17 cellular contexts compared by ENCODE assay signal in genomic region chr5:140142802-140143201, GRCh38. TPM values are rescaled to one million over a fixed set of nuclear protein-coding genes. Genes with fewer than 3 reads are reported as not detected.
DNase-seq lines count a peak whose midpoint lies in the region; ATAC-seq and TF ChIP-seq lines count a peak whose summit lies in the region.
"Had no signal": no experiment of that assay in that cellular context is flagged by ENCODE, and none has a peak within 500 bp of the region (broad histone marks: within the 10 kb centered on the region; RNA-seq: fewer than 3 reads in every experiment).

No MANE protein-coding gene starts in this region.

- peaks cover 14% of the 10 kb centered on the region for H3K4me1 Mint-ChIP-seq in activated CD8-positive, alpha-beta T cell treated with anti-CD3 and anti-CD28 coated beads, Interleukin-2, amount 10 ng/mL, durations not matched to agents 7 days and 5 days (ENCODE audit: low read depth)
- H3K4me1 Mint-ChIP-seq in activated CD8-positive, alpha-beta T cell treated with anti-CD3 and anti-CD28 coated beads for 36 hours (ENCODE audit: low read depth): peaks cover 17% of the 10 kb centered on the region
- peaks cover 12% of the 10 kb centered on the region for H3K4me1 Mint-ChIP-seq in nephron progenitor cell

- intact Hi-C loops in activated CD8-positive, alpha-beta T cell treated with anti-CD3 and anti-CD28 coated beads for 36 hours (cut with micrococcal nuclease): no loop called here
- intact Hi-C loops in esophagus muscularis mucosa (cut with DNase I) (no loop called here), thyroid gland (cut with DNase I) (no loop called here), PC-3 (cut with micrococcal nuclease) (no loop called here)

- H3F3A ChIP-seq in PC-3 (ENCODE audit: low read length, unreplicated experiment): no peaks in the 10 kb centered on the region

- no peak overlapping the region for H2AFZ ChIP-seq in PC-3 (ENCODE audit: low read length)

- H3K9ac ChIP-seq in liver (ENCODE audit: low read depth in 1 of 2, low read length in 2 of 2) (no peak overlapping the region), PC-3 (ENCODE audit: low read length) (no peak overlapping the region)

- no peak overlapping the region for H3K27ac ChIP-seq in esophagus muscularis mucosa (replicated peaks in 1 of 4)
- H3K27ac ChIP-seq in liver (ENCODE audit: low read depth in 1 of 2, low read length in 2 of 2): no peak overlapping the region
- peak overlapping the region in 2 of 3 donors; percentile 69 to 75 for H3K27ac ChIP-seq in thyroid gland
- H3K27ac ChIP-seq in PC-3 (ENCODE audit: low read length): no peak overlapping the region
- H3K27ac ChIP-seq: 22Rv1 had no signal

- no peaks in the 10 kb centered on the region for H3K79me2 ChIP-seq in PC-3 (ENCODE audit: low read length)

- no peak overlapping the region for H3K4me3 ChIP-seq in esophagus muscularis mucosa
- H3K4me3 ChIP-seq in liver (ENCODE audit: low read depth in 1 of 3, low read length in 3 of 3): no peak overlapping the region
- H3K4me3 ChIP-seq in thyroid gland (replicated peaks in 1 of 3): no peak overlapping the region
- no peak overlapping the region for H3K4me3 ChIP-seq in PC-3 (ENCODE audit: low read length)

- H3K4me3 Mint-ChIP-seq in activated CD8-positive, alpha-beta T cell treated with anti-CD3 and anti-CD28 coated beads, Interleukin-2, amount 10 ng/mL, durations not matched to agents 7 days and 5 days: no peak overlapping the region
- H3K4me3 Mint-ChIP-seq in activated CD8-positive, alpha-beta T cell treated with anti-CD3 and anti-CD28 coated beads for 36 hours: no peak overlapping the region
- no peak overlapping the region for H3K4me3 Mint-ChIP-seq in nephron progenitor cell
- H3K4me3 Mint-ChIP-seq: CD14-positive monocyte; CD8-positive, alpha-beta T cell; H9 had no signal

- H3K4me1 ChIP-seq in esophagus muscularis mucosa: peaks cover 25 to 61% (median 38%) of the 10 kb centered on the region in 4 donors
- peaks cover 17 to 42% (median 28%) of the 10 kb centered on the region in 4 donors for H3K4me1 ChIP-seq in liver (ENCODE audit: control insufficient read depth in 4 of 4, insufficient read depth in 4 of 4, low read length in 3 of 4)
- peaks cover 31 to 45% of the 10 kb centered on the region in 2 donors for H3K4me1 ChIP-seq in thyroid gland
- H3K4me1 ChIP-seq in PC-3 (ENCODE audit: insufficient read depth, low read length): no peaks in the 10 kb centered on the region

- no peaks in the 10 kb centered on the region for H3K27me3 ChIP-seq in esophagus muscularis mucosa
- no peaks in the 10 kb centered on the region for H3K27me3 ChIP-seq in liver (ENCODE audit: control insufficient read depth in 4 of 4, insufficient read depth in 4 of 4, low read length in 3 of 4)
- H3K27me3 ChIP-seq in thyroid gland: no peaks in the 10 kb centered on the region
- no peaks in the 10 kb centered on the region for H3K27me3 ChIP-seq in PC-3 (ENCODE audit: low read length)

- no peak for ATAC-seq in activated CD8-positive, alpha-beta T cell treated with anti-CD3 and anti-CD28 coated beads, Interleukin-2, amount 10 ng/mL, durations not matched to agents 7 days and 5 days
- ATAC-seq in activated CD8-positive, alpha-beta T cell treated with anti-CD3 and anti-CD28 coated beads for 36 hours: no peak
- ATAC-seq in PC-3 (no peak), GM18873 (IDR thresholded peaks at IDR 0.05; ENCODE audit: low FRiP score, unreplicated experiment) (no peak)
- ATAC-seq: CD8-positive, alpha-beta T cell had no signal

- no peaks in the 10 kb centered on the region for H3K9me3 Mint-ChIP-seq in activated CD8-positive, alpha-beta T cell treated with anti-CD3 and anti-CD28 coated beads, Interleukin-2, amount 10 ng/mL, durations not matched to agents 7 days and 5 days (ENCODE audit: insufficient read depth)
- no peaks in the 10 kb centered on the region for H3K9me3 Mint-ChIP-seq in activated CD8-positive, alpha-beta T cell treated with anti-CD3 and anti-CD28 coated beads for 36 hours
- no peaks in the 10 kb centered on the region for H3K9me3 Mint-ChIP-seq in nephron progenitor cell
- H3K9me3 Mint-ChIP-seq: CD8-positive, alpha-beta T cell; H9 had no signal

- TF ChIP-seq POLR2A in esophagus muscularis mucosa (IDR thresholded peaks at IDR 0.05; ENCODE audit: low read depth): no peak
- no peak for TF ChIP-seq POLR2A in thyroid gland (IDR thresholded peaks at IDR 0.05)

- peaks cover 27% of the 10 kb centered on the region for H3K27me3 Mint-ChIP-seq in activated CD8-positive, alpha-beta T cell treated with anti-CD3 and anti-CD28 coated beads, Interleukin-2, amount 10 ng/mL, durations not matched to agents 7 days and 5 days (ENCODE audit: low read depth)
- peaks cover 21% of the 10 kb centered on the region for H3K27me3 Mint-ChIP-seq in activated CD8-positive, alpha-beta T cell treated with anti-CD3 and anti-CD28 coated beads for 36 hours
- peaks cover 77% of the 10 kb centered on the region for H3K27me3 Mint-ChIP-seq in nephron progenitor cell (ENCODE audit: low read depth, poor library complexity)

- no peak overlapping the region for H3K27ac Mint-ChIP-seq in activated CD8-positive, alpha-beta T cell treated with anti-CD3 and anti-CD28 coated beads, Interleukin-2, amount 10 ng/mL, durations not matched to agents 7 days and 5 days
- no peak overlapping the region for H3K27ac Mint-ChIP-seq in activated CD8-positive, alpha-beta T cell treated with anti-CD3 and anti-CD28 coated beads for 36 hours
- no peak overlapping the region for H3K27ac Mint-ChIP-seq in nephron progenitor cell
- H3K27ac Mint-ChIP-seq: CD14-positive monocyte; CD8-positive, alpha-beta T cell; H9 had no signal

- WGBS in esophagus muscularis mucosa: 90% methylated on average over 7 of the region's 7 CpGs
- 65% methylated on average over 7 of the region's 7 CpGs for WGBS in liver
- 92 to 94% methylated on average over 5 to 7 of the region's 7 CpGs for WGBS in thyroid gland, 2 donors

- TF ChIP-seq RAD21 in liver (IDR thresholded peaks at IDR 0.05): no peak

- H3K9me2 ChIP-seq in PC-3 (replicated peaks; ENCODE audit: low read length): no peaks in the 10 kb centered on the region

- peak; percentile 19 for DNase-seq in activated CD8-positive, alpha-beta T cell treated with anti-CD3 and anti-CD28 coated beads, Interleukin-2, amount 10 ng/mL, durations not matched to agents 7 days and 5 days
- DNase-seq in activated CD8-positive, alpha-beta T cell treated with anti-CD3 and anti-CD28 coated beads for 36 hours: no peak
- peak; percentile 53 for DNase-seq in esophagus muscularis mucosa (ENCODE audit: extremely low spot score)
- no peak for DNase-seq in thyroid gland
- no peak for DNase-seq in PC-3
- DNase-seq in nephron progenitor cell: no peak
- DNase-seq: COR-L47, DMS153, DMS79 treated with DMSO at 0.1 percent for 48 hours, EL, GOT3, H9 had no signal

- H3K36me3 ChIP-seq in esophagus muscularis mucosa: no peaks in the 10 kb centered on the region
- H3K36me3 ChIP-seq in liver (ENCODE audit: control insufficient read depth in 4 of 4, insufficient read depth in 3 of 4, low read depth in 1 of 4, low read length in 3 of 4): no peaks in the 10 kb centered on the region
- H3K36me3 ChIP-seq in thyroid gland: no peaks in the 10 kb centered on the region
- no peaks in the 10 kb centered on the region for H3K36me3 ChIP-seq in PC-3 (ENCODE audit: low read depth, low read length)

- H3K9me3 ChIP-seq in esophagus muscularis mucosa (no peaks in the 10 kb centered on the region), liver (ENCODE audit: control insufficient read depth in 4 of 4, low read length in 3 of 4) (no peaks in the 10 kb centered on the region), thyroid gland (no peaks in the 10 kb centered on the region), PC-3 (ENCODE audit: low read length) (no peaks in the 10 kb centered on the region)

- no peak for TF ChIP-seq EP300 in esophagus muscularis mucosa (IDR thresholded peaks at IDR 0.05)

- POLR2A ChIA-PET in activated CD8-positive, alpha-beta T cell treated with anti-CD3 and anti-CD28 coated beads, Interleukin-2, amount 10 ng/mL, durations not matched to agents 7 days and 5 days (lab: Charles Lee): interaction anchor here (0.5 kb wide), 1 partner anchor 185 kb away, joined by 3 read pairs; no protein-coding TSS in a partner anchor
- POLR2A ChIA-PET in activated CD8-positive, alpha-beta T cell treated with anti-CD3 and anti-CD28 coated beads for 36 hours (lab: Charles Lee): no interaction called here
- POLR2A ChIA-PET in PC-3 (lab: Charles Lee; ENCODE audit: unreplicated experiment): no interaction called here

- CTCF ChIA-PET in activated CD8-positive, alpha-beta T cell treated with anti-CD3 and anti-CD28 coated beads, Interleukin-2, amount 10 ng/mL, durations not matched to agents 7 days and 5 days (lab: Charles Lee): interaction anchor here (0.9 to 6.2 kb wide), 11 partner anchors 9 to 70 kb away, joined by 3 to 68 read pairs (median 7); partner anchors contain the start of gene PURA
- CTCF ChIA-PET in activated CD8-positive, alpha-beta T cell treated with anti-CD3 and anti-CD28 coated beads for 36 hours (lab: Charles Lee): interaction anchor here (0.9 to 6.2 kb wide), 14 partner anchors 9 to 99 kb away, joined by 3 to 96 read pairs (median 15); partner anchors contain the start of genes CYSTM1, NRG2 and PURA
- CTCF ChIA-PET in PC-3 (lab: Charles Lee): interaction anchor here (1.1 kb wide), 1 partner anchor 67 kb away, joined by 4 read pairs; no protein-coding TSS in a partner anchor

- no peak overlapping the region for H3K4me2 ChIP-seq in PC-3 (ENCODE audit: low read length)

- TF ChIP-seq CTCF in activated CD8-positive, alpha-beta T cell treated with anti-CD3 and anti-CD28 coated beads for 36 hours (IDR thresholded peaks at IDR 0.05): no peak
- TF ChIP-seq CTCF in esophagus muscularis mucosa (IDR thresholded peaks at IDR 0.05): no peak
- no peak for TF ChIP-seq CTCF in liver (IDR thresholded peaks at IDR 0.05; ENCODE audit: low read depth, low read length, missing input control)
- TF ChIP-seq CTCF in thyroid gland (IDR thresholded peaks at IDR 0.05): no peak
- no peak for TF ChIP-seq CTCF in PC-3 (conservative IDR thresholded peaks at IDR 0.05; ENCODE audit: low read depth, low read length)
- no peak for TF ChIP-seq CTCF in nephron progenitor cell (IDR thresholded peaks at IDR 0.05)

- no peaks in the 10 kb centered on the region for H3K36me3 Mint-ChIP-seq in activated CD8-positive, alpha-beta T cell treated with anti-CD3 and anti-CD28 coated beads, Interleukin-2, amount 10 ng/mL, durations not matched to agents 7 days and 5 days (ENCODE audit: low read depth)
- no peaks in the 10 kb centered on the region for H3K36me3 Mint-ChIP-seq in activated CD8-positive, alpha-beta T cell treated with anti-CD3 and anti-CD28 coated beads for 36 hours (ENCODE audit: low read depth)
- no peaks in the 10 kb centered on the region for H3K36me3 Mint-ChIP-seq in nephron progenitor cell (ENCODE audit: low read depth)
- H3K36me3 Mint-ChIP-seq: CD8-positive, alpha-beta T cell had no signal

- BruUV-seq in PC-3 (replicated peaks; lab: Mats Ljungman, UMichigan): no TSS peak

- no peaks in the 10 kb centered on the region for H4K20me1 ChIP-seq in PC-3 (ENCODE audit: low read length)

RNA-seq across cellular contexts. Expression of gene IGIP, which starts 17.1 kb away (rescaled TPM):
- 1 to 10 TPM; 2.4 to 2.7 TPM for total RNA-seq in activated CD8-positive, alpha-beta T cell treated with anti-CD3 and anti-CD28 coated beads, Interleukin-2, amount 10 ng/mL, durations not matched to agents 7 days and 5 days
- total RNA-seq in activated CD8-positive, alpha-beta T cell treated with anti-CD3 and anti-CD28 coated beads for 36 hours: 1 to 10 TPM; 1.3 to 1.5 TPM
- total RNA-seq in esophagus muscularis mucosa (10 to 100 TPM; 17.6 to 31.9 (median 27.3) TPM), liver (10 to 100 TPM in 1 of 2 donors, 1 to 10 TPM in 1; 4.1 to 11.8 TPM), thyroid gland (10 to 100 TPM; 25.1 to 41.3 (median 28.6) TPM), PC-3 (2014; rRNA removed) (1.3 and 2.1 TPM in 2 replicates)
- polyA plus RNA-seq in liver: 1 to 10 TPM; 2.3 to 3.3 TPM

RNA-seq across cellular contexts. Expression of gene PURA, which starts 28.9 kb away (rescaled TPM):
- total RNA-seq in activated CD8-positive, alpha-beta T cell treated with anti-CD3 and anti-CD28 coated beads, Interleukin-2, amount 10 ng/mL, durations not matched to agents 7 days and 5 days: 10 to 100 TPM; 12.5 to 13.4 TPM
- total RNA-seq in activated CD8-positive, alpha-beta T cell treated with anti-CD3 and anti-CD28 coated beads for 36 hours: 1 to 10 TPM; 8.2 to 9.2 TPM
- total RNA-seq in esophagus muscularis mucosa (10 to 100 TPM; 31.8 to 46.5 (median 43.5) TPM), liver (10 to 100 TPM in 1 of 2 donors, 1 to 10 TPM in 1; 6.9 to 14.7 TPM), thyroid gland (10 to 100 TPM; 37.4 to 60.5 (median 44.7) TPM), PC-3 (2014; rRNA removed) (7.3 and 8.5 TPM in 2 replicates)
- polyA plus RNA-seq in liver: 1 to 10 TPM; 2.8 to 4.3 TPM

RNA-seq across cellular contexts. Expression of gene CYSTM1, which starts 32.2 kb away (rescaled TPM):
- 10 to 100 TPM; 10.5 to 12.2 TPM for total RNA-seq in activated CD8-positive, alpha-beta T cell treated with anti-CD3 and anti-CD28 coated beads, Interleukin-2, amount 10 ng/mL, durations not matched to agents 7 days and 5 days
- 10 to 100 TPM; 15.8 to 18.5 TPM for total RNA-seq in activated CD8-positive, alpha-beta T cell treated with anti-CD3 and anti-CD28 coated beads for 36 hours
- 10 to 100 TPM; 54.0 to 81.0 (median 67.8) TPM for total RNA-seq in esophagus muscularis mucosa
- total RNA-seq in liver: 10 to 100 TPM in 1 of 2 donors, 1 to 10 TPM in 1; 8.1 to 15.6 TPM
- polyA plus RNA-seq in liver: 10 to 100 TPM; 31.1 to 45.7 TPM
- 100 to 1,000 TPM in 2 of 4 donors, 10 to 100 TPM in 2; 55.4 to 238 (median 112) TPM for total RNA-seq in thyroid gland
- 24.3 and 43.3 TPM in 2 replicates for total RNA-seq in PC-3 (2014; rRNA removed)

Comparison
In these comparisons a context has a peak if more than half of its experiments do, and no peak if none do; other contexts are left out.
1. DNase-seq: peak in activated CD8-positive, alpha-beta T cell treated with anti-CD3 and anti-CD28 coated beads, Interleukin-2, amount 10 ng/mL, durations not matched to agents 7 days and 5 days (single experiment) and esophagus muscularis mucosa (single experiment); none in activated CD8-positive, alpha-beta T cell treated with anti-CD3 and anti-CD28 coated beads for 36 hours (single experiment), thyroid gland (0 of 2), PC-3 (single experiment) and nephron progenitor cell (single experiment).
2. H3K27ac ChIP-seq: peak in thyroid gland (2 of 3); none in esophagus muscularis mucosa (0 of 4), liver (0 of 2) and PC-3 (single experiment).